In the genomic region with DNA sequence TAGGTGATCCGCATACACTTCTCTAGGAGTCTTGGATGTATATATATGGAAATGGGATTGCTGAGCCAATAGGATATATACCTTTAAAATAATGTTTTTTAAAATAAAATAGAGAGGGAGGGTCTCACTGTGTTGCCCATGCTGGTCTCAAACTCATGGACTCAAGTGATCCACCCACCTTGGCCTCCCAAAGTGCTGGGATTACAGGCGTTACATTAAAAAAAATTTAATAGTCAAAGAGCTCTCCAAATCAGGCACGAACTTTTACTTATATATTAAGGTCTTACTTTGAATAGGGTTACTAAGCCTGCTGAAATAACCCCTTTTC, we compare ENCODE assay signal across 8 cellular contexts.
A peak's percentile ranks its signal among the peaks of the same experiment; 100 is the strongest.
DNase-seq lines count a peak whose midpoint lies in the region; FAIRE-seq and TF ChIP-seq lines count a peak whose summit lies in the region.

No MANE protein-coding gene starts in this region.

- peak overlapping the region; percentile 54 for H3K4me2 ChIP-seq in mammary epithelial cell (ENCODE audit: insufficient read depth, low read depth, low read length)

- H3K9me3 ChIP-seq in mammary epithelial cell (replicated peaks; ENCODE audit: insufficient read depth, low read length) (no peaks in the 10 kb centered on the region), muscle layer of duodenum (ENCODE audit: control insufficient read depth in 1 of 2, low read length in 2 of 2) (no peaks in the 10 kb centered on the region)

- no peak for TF ChIP-seq CTCF in mammary epithelial cell (conservative IDR thresholded peaks at IDR 0.05 in 1 of 2, IDR thresholded peaks at IDR 0.05 in 1 of 2; ENCODE audit: extremely low read depth in 1 of 2, insufficient read depth in 1 of 2, low read depth in 1 of 2, low read length in 2 of 2)
- TF ChIP-seq CTCF in GM10248 (IDR thresholded peaks at IDR 0.05; ENCODE audit: control extremely low read depth, extremely low read depth, low read depth, missing control alignments): no peak
- no peak for TF ChIP-seq CTCF in D721Med (IDR thresholded peaks at IDR 0.05; ENCODE audit: insufficient read depth, missing control alignments)

- peak overlapping the region; percentile 90 to 99 (median 97) for H3K4me3 Mint-ChIP-seq in IgD-negative memory B cell

- H3K79me2 ChIP-seq in ACC112 (ENCODE audit: control insufficient read depth, insufficient read depth, low read length, unreplicated experiment) (no peaks in the 10 kb centered on the region), mammary epithelial cell (ENCODE audit: insufficient read depth, low read length) (no peaks in the 10 kb centered on the region)

- no peaks in the 10 kb centered on the region for H4K20me1 ChIP-seq in mammary epithelial cell (ENCODE audit: insufficient read depth, low read length)

- WGBS in mammary epithelial cell (ENCODE audit: low coverage, missing lambda C conversion rate): 42% methylated on average over 3 of the region's 3 CpGs

- H3K36me3 ChIP-seq in ACC112 (ENCODE audit: insufficient read depth, low read length) (no peaks in the 10 kb centered on the region), mammary epithelial cell (ENCODE audit: insufficient read depth, low read length) (no peaks in the 10 kb centered on the region), muscle layer of duodenum (ENCODE audit: control insufficient read depth in 1 of 2, insufficient read depth in 2 of 2, low read length in 2 of 2) (peaks cover 0 to 3% of the 10 kb centered on the region in 2 donors)

- H3K27me3 ChIP-seq in ACC112 (ENCODE audit: insufficient read depth, low read length) (no peaks in the 10 kb centered on the region), mammary epithelial cell (ENCODE audit: insufficient read depth, low read length) (no peaks in the 10 kb centered on the region), muscle layer of duodenum (ENCODE audit: low read depth, low read length) (no peaks in the 10 kb centered on the region)

- intact Hi-C loops in mammary epithelial cell (cut with micrococcal nuclease): loop anchor here (1.0 to 5.0 kb wide), 4 partner anchors 148 to 597 kb away; partner anchors contain the start of gene PHF8

- no peaks in the 10 kb centered on the region for H3K4me1 ChIP-seq in ACC112 (ENCODE audit: control insufficient read depth, insufficient read depth, low read length, unreplicated experiment)
- no peaks in the 10 kb centered on the region for H3K4me1 ChIP-seq in mammary epithelial cell (ENCODE audit: insufficient read depth, low read length)
- H3K4me1 ChIP-seq in muscle layer of duodenum (ENCODE audit: control insufficient read depth in 1 of 2, insufficient read depth in 2 of 2, low read length in 2 of 2): no peaks in the 10 kb centered on the region

- peaks cover 2 to 9% (median 6%) of the 10 kb centered on the region in 3 donors for H3K4me1 Mint-ChIP-seq in IgD-negative memory B cell

- DNase-seq in mammary epithelial cell (no peak), GM10248 (ENCODE audit: extremely low spot score) (no peak), D721Med (ENCODE audit: insufficient read length, low spot score) (no peak), AG08395 (ENCODE audit: low spot score) (no peak), NCI-H2227 (lab: John Stamatoyannopoulos, UW; ENCODE audit: unreplicated experiment) (no peak)

- BruUV-seq in mammary epithelial cell (replicated peaks; lab: Mats Ljungman, UMichigan): TSS peak; percentile 94

- H3K27me3 Mint-ChIP-seq in IgD-negative memory B cell: no peaks in the 10 kb centered on the region

- peak overlapping the region; percentile 88 for H3K27ac ChIP-seq in ACC112 (ENCODE audit: low read depth, low read length)
- peak overlapping the region; percentile 92 for H3K27ac ChIP-seq in mammary epithelial cell (ENCODE audit: insufficient read depth, low read depth, low read length)
- H3K27ac ChIP-seq in muscle layer of duodenum (ENCODE audit: low read length): peak overlapping the region; percentile 93

- peaks cover 3 to 6% (median 5%) of the 10 kb centered on the region in 3 donors for H3K9me3 Mint-ChIP-seq in IgD-negative memory B cell

- POLR2A ChIA-PET in GM10248 (lab: Yijun Ruan, JAX): interaction anchor here (0.8 kb wide), 1 partner anchor 361 kb away, joined by 3 read pairs; the partner anchor contains the start of gene APEX2

- CTCF ChIA-PET in mammary epithelial cell (lab: Charles Lee; ENCODE audit: low non-redundant PET) (interaction anchor here (0.5 kb wide), 1 partner anchor 10 kb away, joined by 3 read pairs; no protein-coding TSS in a partner anchor), GM10248 (lab: Yijun Ruan, JAX) (interaction anchor here (0.7 to 1.7 kb wide), 10 partner anchors 11 to 361 kb away, joined by 3 to 8 read pairs (median 3); partner anchors contain the start of gene APEX2)

- no peak for FAIRE-seq in D721Med (lab: Jason Lieb, UNC)

- H3K4me3 ChIP-seq in ACC112 (ENCODE audit: low read depth, low read length) (peak overlapping the region; percentile 73), mammary epithelial cell (replicated peaks in 1 of 3; ENCODE audit: insufficient read depth in 1 of 3, low read depth in 2 of 3, low read length in 3 of 3) (peak overlapping the region; percentile 25 to 61 (median 51)), muscle layer of duodenum (ENCODE audit: low read depth in 1 of 2, low read length in 2 of 2) (peak overlapping the region in 1 of 2 donors; percentile 49)

- dilution Hi-C loops in mammary epithelial cell (cut with HindIII; ENCODE audit: low sequenced_read_pairs): no loop called here

- no peak overlapping the region for H3K9ac ChIP-seq in mammary epithelial cell (ENCODE audit: insufficient read depth, low read length)

- in situ Hi-C loops in mammary epithelial cell (cut with MboI; ENCODE audit: low sequenced_read_pairs in 2 of 2): no loop called here

- H2AFZ ChIP-seq in ACC112 (ENCODE audit: low read length, unreplicated experiment) (no peak overlapping the region), mammary epithelial cell (ENCODE audit: low read depth, low read length) (no peak overlapping the region)

- H3K27ac Mint-ChIP-seq in IgD-negative memory B cell: peak overlapping the region; percentile 96 to 100 (median 98)

- no peaks in the 10 kb centered on the region for H3K36me3 Mint-ChIP-seq in IgD-negative memory B cell
